In genomic region chr3:77773084-77773483, GRCh38 we compare ENCODE assay signal across 6 cellular contexts.
"Had no signal": no experiment of that assay in that cellular context is flagged by ENCODE, and none has a peak within 500 bp of the region (broad histone marks: within the 10 kb centered on the region; RNA-seq: fewer than 3 reads in every experiment).

No MANE protein-coding gene starts in this region.

- DNase-seq: H9, HCEC 1CT, HFFc6 had no signal

- ATAC-seq: GM23338, HepG2 had no signal

- H3K4me2 ChIP-seq: GM23338 had no signal

- H3K4me3 ChIP-seq: GM23338 had no signal

- H3K27ac ChIP-seq: HL-60 had no signal

- H2AFZ ChIP-seq: GM23338 had no signal
